ENCODE assay signal across 28 cellular contexts in the genomic region with DNA sequence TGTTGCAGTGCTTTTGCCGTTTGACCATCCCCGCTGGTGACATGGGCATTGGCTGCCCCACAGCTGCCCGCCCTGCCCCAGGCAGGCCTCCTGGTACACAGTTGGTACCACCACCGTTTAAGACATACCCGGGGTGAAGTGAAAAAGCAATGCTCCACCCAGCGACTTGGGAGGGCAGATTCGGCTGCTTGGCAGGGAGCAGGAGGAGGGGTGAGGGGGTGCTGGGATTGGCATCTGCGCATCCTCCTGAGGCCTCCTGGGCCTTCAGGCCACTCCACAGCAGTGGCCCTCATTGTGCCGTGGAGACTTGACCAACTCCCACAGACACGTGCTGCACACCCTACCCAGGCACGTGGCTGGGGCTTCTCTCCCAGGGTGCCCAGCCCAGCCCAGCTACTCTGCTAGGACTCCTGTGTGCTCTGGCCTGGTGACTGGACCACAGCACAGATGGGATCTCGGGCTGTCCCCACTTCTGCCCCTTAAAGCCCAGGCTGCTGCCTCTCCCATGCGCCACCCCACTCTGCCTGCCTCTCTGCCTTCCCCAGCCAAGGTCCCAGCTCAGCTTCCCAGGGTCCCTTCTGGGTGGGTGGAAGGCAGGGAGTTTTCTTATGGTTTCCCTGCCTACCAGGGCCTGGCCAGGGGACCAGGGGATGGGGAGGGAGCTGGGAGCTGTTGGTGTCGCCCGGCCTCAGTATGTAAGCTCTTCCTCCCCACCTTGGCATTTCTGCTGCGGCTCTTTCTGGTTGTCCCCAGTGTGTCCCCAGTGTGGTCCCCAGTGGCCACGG.
DNase-seq lines count a peak whose midpoint lies in the region; ATAC-seq and TF ChIP-seq lines count a peak whose summit lies in the region.
"Had no signal": no experiment of that assay in that cellular context is flagged by ENCODE, and none has a peak within 500 bp of the region (broad histone marks: within the 10 kb centered on the region; RNA-seq: fewer than 3 reads in every experiment).

No MANE protein-coding gene starts in this region.

- H3K36me3 ChIP-seq in right atrium auricular region: no peaks in the 10 kb centered on the region
- H3K36me3 ChIP-seq in neuronal stem cell (replicated peaks in 1 of 2; ENCODE audit: control insufficient read depth in 2 of 2, insufficient read depth in 2 of 2, low read length in 2 of 2): no peaks in the 10 kb centered on the region
- H3K36me3 ChIP-seq: ascending aorta, gastrocnemius medialis, neutrophil, prostate gland, SJSA1, transverse colon, WERI-Rb-1 had no signal

- H3K14ac ChIP-seq in neuronal stem cell (ENCODE audit: low read length): no peak overlapping the region

- no peaks in the 10 kb centered on the region for H3K79me1 ChIP-seq in neuronal stem cell (ENCODE audit: low read depth, low read length)

- H3K4me3 ChIP-seq in right atrium auricular region (no peak overlapping the region), neuronal stem cell (ENCODE audit: low read length in 2 of 2) (peak overlapping the region in 1 of 2 donors; percentile 47)
- H3K4me3 ChIP-seq: A549, ascending aorta, gastrocnemius medialis, lung, prostate gland, SJSA1, transverse colon had no signal

- no peak for ATAC-seq in Right ventricle myocardium inferior
- ATAC-seq: A549, gastrocnemius medialis, sciatic nerve had no signal

- peak overlapping the region; percentile 70 for H2BK15ac ChIP-seq in neuronal stem cell (ENCODE audit: low read length)

- peak overlapping the region; percentile 86 for H2AK5ac ChIP-seq in neuronal stem cell (ENCODE audit: low read depth, low read length)

- H3K27me3 ChIP-seq in right atrium auricular region: no peaks in the 10 kb centered on the region
- H3K27me3 ChIP-seq in neuronal stem cell (ENCODE audit: control insufficient read depth in 3 of 3, insufficient read depth in 3 of 3, low read depth in 1 of 3, low read length in 3 of 3): no peaks in the 10 kb centered on the region
- H3K27me3 ChIP-seq: ascending aorta, SJSA1, transverse colon had no signal

- H3K27ac ChIP-seq in right atrium auricular region: no peak overlapping the region
- H3K27ac ChIP-seq in neuronal stem cell (replicated peaks; ENCODE audit: low read length): no peak overlapping the region
- H3K27ac ChIP-seq: A549, ascending aorta, gastrocnemius medialis, neutrophil, prostate gland, SJSA1, transverse colon, WERI-Rb-1 had no signal

- peak overlapping the region; percentile 72 for H4K8ac ChIP-seq in neuronal stem cell (ENCODE audit: low read depth, low read length)

- peak overlapping the region; percentile 59 for H3K18ac ChIP-seq in neuronal stem cell (ENCODE audit: low read length)

- H2AFZ ChIP-seq in neuronal stem cell (ENCODE audit: low read length): no peak overlapping the region

- no peak overlapping the region for H2BK120ac ChIP-seq in neuronal stem cell (ENCODE audit: low read depth, low read length)

- no peak for TF ChIP-seq POLR2A in erythroblast (IDR thresholded peaks at IDR 0.05; ENCODE audit: low read length)

- no peak overlapping the region for H3K9ac ChIP-seq in neuronal stem cell (ENCODE audit: low read depth, low read length, poor library complexity)

- TF ChIP-seq CTCF in right atrium auricular region (IDR thresholded peaks at IDR 0.05): no peak

- no peak overlapping the region for H3K4ac ChIP-seq in neuronal stem cell (ENCODE audit: low read length)

- DNase-seq in right atrium auricular region (ENCODE audit: low spot score) (peak; percentile 54), Right ventricle myocardium inferior (ENCODE audit: missing footprints) (no peak), islet precursor cell (peak; percentile 37), neuronal stem cell (ENCODE audit: low spot score) (no peak), COLO668 (lab: John Stamatoyannopoulos, UW; ENCODE audit: unreplicated experiment) (no peak), GDM1 (lab: John Stamatoyannopoulos, UW) (no peak), SIG-M5 treated with dmso at 0.1 percent for 504 hours (lab: John Stamatoyannopoulos, UW; ENCODE audit: unreplicated experiment) (no peak), erythroblast (lab: John Stamatoyannopoulos, UW) (no peak)
- DNase-seq: activated CD4-positive, alpha-beta T cell treated with anti-CD3 and anti-CD28 coated beads for 48 hours; activated T-cell treated with anti-CD3 and anti-CD28 coated beads, Interleukin-2, amount 50 U/mL, for 48 hours; CD4-positive, alpha-beta memory T cell; cortex of kidney; gastrocnemius medialis; NCI-H1092 treated with DMSO at 0.1 percent for 48 hours; NCI-H187 treated with DMSO at 0.1 percent for 48 hours; NCI-H2171 treated with DMSO at 0.1 percent for 48 hours; NCI-H510A; stimulated activated CD4-positive, alpha-beta T cell treated with anti-CD3 and anti-CD28 coated beads, Interleukin-4, amount 100 ng/mL, for 1 hour; T1000; transverse colon; WERI-Rb-1 had no signal

- no peak overlapping the region for H2BK12ac ChIP-seq in neuronal stem cell (ENCODE audit: low read length)

- H3K4me1 ChIP-seq in right atrium auricular region: peaks cover 0 to 20% of the 10 kb centered on the region in 2 donors
- H3K4me1 ChIP-seq in neuronal stem cell (ENCODE audit: control insufficient read depth in 2 of 2, insufficient read depth in 1 of 2, low read depth in 1 of 2, low read length in 2 of 2): no peaks in the 10 kb centered on the region
- H3K4me1 ChIP-seq: A549, ascending aorta, gastrocnemius medialis, prostate gland had no signal

- peak overlapping the region; percentile 75 for H3K23ac ChIP-seq in neuronal stem cell (ENCODE audit: low read depth, low read length, poor library complexity)

- no peak overlapping the region for H3K4me2 ChIP-seq in neuronal stem cell (ENCODE audit: insufficient read depth, low read length, poor library complexity, severe bottlenecking)
- H3K4me2 ChIP-seq: A549 had no signal

- intact Hi-C loops in Right ventricle myocardium inferior (cut with DNase I): no loop called here

- no peak overlapping the region for H4K91ac ChIP-seq in neuronal stem cell (ENCODE audit: low read depth, low read length, poor library complexity)

- H3K9me3 ChIP-seq in right atrium auricular region: peaks cover 0 to under 1% of the 10 kb centered on the region in 2 donors
- peaks cover 3 to 7% of the 10 kb centered on the region in 2 donors for H3K9me3 ChIP-seq in neuronal stem cell (replicated peaks in 1 of 2; ENCODE audit: control insufficient read depth in 2 of 2, insufficient read depth in 1 of 2, low read depth in 1 of 2, low read length in 2 of 2)
- H3K9me3 ChIP-seq: ascending aorta, gastrocnemius medialis, prostate gland, transverse colon had no signal

- WGBS in neuronal stem cell (ENCODE audit: extremely low coverage in 2 of 2, insufficient read length in 2 of 2, insufficient replicate concordance in 1 of 2), 2 donors: no CpG with 5 or more reads among the region's 17 CpGs

- H2BK5ac ChIP-seq in neuronal stem cell (ENCODE audit: low read length): no peak overlapping the region

Comparison
In these comparisons a context has a peak if more than half of its experiments do, and no peak if none do; other contexts are left out.
1. DNase-seq: peak in right atrium auricular region (single experiment) and islet precursor cell (single experiment); none in Right ventricle myocardium inferior (single experiment), neuronal stem cell (single experiment), COLO668 (single experiment), GDM1 (single experiment), SIG-M5 treated with dmso at 0.1 percent for 504 hours (single experiment) and erythroblast (0 of 2).